9 cellular contexts compared by ENCODE assay signal in the genomic region with DNA sequence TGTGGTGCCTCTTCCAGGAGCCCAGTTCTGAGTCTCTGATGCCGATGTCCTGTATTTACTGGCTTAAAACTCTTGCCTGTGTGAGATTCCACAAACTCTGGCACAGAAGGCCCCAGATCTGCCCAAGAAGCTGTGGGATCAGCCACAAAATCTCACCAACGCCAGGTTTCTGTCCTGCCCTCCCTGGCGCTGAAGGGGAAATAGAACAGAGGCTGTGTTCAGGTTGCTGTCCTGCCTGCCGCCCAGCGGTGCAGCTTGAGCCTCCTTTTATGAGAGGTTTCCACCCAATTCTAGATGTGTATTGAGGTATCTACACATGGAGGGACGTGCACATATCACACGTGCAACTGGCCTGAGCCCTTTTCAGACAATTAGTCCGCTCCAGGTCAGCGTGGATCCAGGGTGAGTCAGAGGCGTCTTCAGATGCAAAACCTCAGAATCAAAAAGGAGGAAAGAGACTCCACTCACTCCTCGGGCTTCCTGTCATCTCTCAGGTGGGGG. TPM values are rescaled to one million over a fixed set of nuclear protein-coding genes. Genes with fewer than 3 reads are reported as not detected.
A peak's percentile ranks its signal among the peaks of the same experiment; 100 is the strongest.
DNase-seq lines count a peak whose midpoint lies in the region; ATAC-seq and TF ChIP-seq lines count a peak whose summit lies in the region.
"Had no signal": no experiment of that assay in that cellular context is flagged by ENCODE, and none has a peak within 500 bp of the region (broad histone marks: within the 10 kb centered on the region; RNA-seq: fewer than 3 reads in every experiment).

No MANE protein-coding gene starts in this region.

- peaks cover 9 to 10% of the 10 kb centered on the region in 2 donors for H3K36me3 ChIP-seq in ascending aorta

- H3K27me3 Mint-ChIP-seq in memory B cell, result no peaks in the 10 kb centered on the region

- peak overlapping the region; percentile 11 for H3K4me3 Mint-ChIP-seq in memory B cell

- intact Hi-C loops in ascending aorta (cut with DNase I), result no loop called here

- H3K36me3 Mint-ChIP-seq in memory B cell, result peaks cover 2% of the 10 kb centered on the region

- H3K27me3 ChIP-seq in HL-60 (ENCODE audit: insufficient read depth, poor library complexity, severe bottlenecking) (no peaks in the 10 kb centered on the region), ascending aorta (no peaks in the 10 kb centered on the region)

- H3K9me3 ChIP-seq in ascending aorta, result no peaks in the 10 kb centered on the region

- H3K9me3 Mint-ChIP-seq in memory B cell, result no peaks in the 10 kb centered on the region

- peaks cover 14 to 45% of the 10 kb centered on the region in 2 donors for H3K4me1 ChIP-seq in ascending aorta

- H3K4me3 ChIP-seq in HL-60 (replicated peaks; ENCODE audit: insufficient read depth, low read length) (peak overlapping the region; percentile 14), ascending aorta (peak overlapping the region in 1 of 2 donors; percentile 97)

- H3K27ac Mint-ChIP-seq in memory B cell, result peak overlapping the region; percentile 50

- peaks cover 24% of the 10 kb centered on the region for H3K4me1 Mint-ChIP-seq in memory B cell

- peak overlapping the region; percentile 97; the same call in 1 of the 2 replicates for H3K27ac ChIP-seq in 22Rv1
- H3K27ac ChIP-seq in HL-60 (replicated peaks), result peak overlapping the region; percentile 100
- peak overlapping the region; percentile 100 for H3K27ac ChIP-seq in ascending aorta

- no peak for ATAC-seq in memory B cell (ENCODE audit: low read depth)
- no peak for ATAC-seq in GM21786 (IDR thresholded peaks at IDR 0.05; ENCODE audit: unreplicated experiment)
- ATAC-seq: right cardiac atrium had no signal

- TF ChIP-seq CTCF in 22Rv1 (IDR thresholded peaks at IDR 0.05), result no peak
- TF ChIP-seq CTCF in HL-60 (IDR thresholded peaks at IDR 0.05; ENCODE audit: insufficient read depth, low read length), result no peak
- TF ChIP-seq CTCF in ascending aorta (IDR thresholded peaks at IDR 0.05), result no peak

- DNase-seq in HL-60 (ENCODE audit: low read depth in 1 of 2, low spot score in 1 of 2) (peak in 1 of 2 experiments; percentile 50), ascending aorta (ENCODE audit: low spot score in 2 of 2) (no peak), memory B cell (ENCODE audit: low spot score in 2 of 2) (no peak), anterior cingulate cortex (lab: John Stamatoyannopoulos, UW) (no peak), dermis blood vessel endothelial cell (no peak), NCI-H526 treated with DMSO at 0.1 percent for 48 hours (lab: John Stamatoyannopoulos, UW) (no peak)

RNA-seq across cellular contexts. Expression of gene TMEM80, which starts 2.2 kb away (rescaled TPM):
- total RNA-seq in ascending aorta (1.3 TPM), dermis blood vessel endothelial cell (10.7 and 12.4 TPM in 2 replicates)

RNA-seq across cellular contexts. Expression of gene DEAF1, which starts 2.8 kb away (rescaled TPM):
- total RNA-seq in ascending aorta, result 60.5 TPM
- 36.8 and 40.8 TPM in 2 replicates for total RNA-seq in dermis blood vessel endothelial cell

RNA-seq across cellular contexts. Expression of gene EPS8L2, which starts 8.2 kb away (rescaled TPM):
- total RNA-seq in ascending aorta, result 76.7 TPM
- 2.7 and 3.1 TPM in 2 replicates for total RNA-seq in dermis blood vessel endothelial cell

RNA-seq across cellular contexts. Expression of gene TALDO1, which starts 49.4 kb away (rescaled TPM):
- total RNA-seq in ascending aorta, result 245 TPM
- 115 and 149 TPM in 2 replicates for total RNA-seq in dermis blood vessel endothelial cell

Comparison
In these comparisons a context has a peak if more than half of its experiments do, and no peak if none do; other contexts are left out.
1. RNA of gene EPS8L2, which starts 8.2 kb away (total RNA-seq): 76.7 TPM in ascending aorta (single experiment); 2.7 to 3.1 TPM in dermis blood vessel endothelial cell; every median in the first group is over 10 times any median in the second.
2. Peak in every context shown above with its lines, with median percentiles within 50 percentile points of each other: H3K27ac ChIP-seq.